Comparison of ENCODE assay signal across 8 cellular contexts in the genomic region with DNA sequence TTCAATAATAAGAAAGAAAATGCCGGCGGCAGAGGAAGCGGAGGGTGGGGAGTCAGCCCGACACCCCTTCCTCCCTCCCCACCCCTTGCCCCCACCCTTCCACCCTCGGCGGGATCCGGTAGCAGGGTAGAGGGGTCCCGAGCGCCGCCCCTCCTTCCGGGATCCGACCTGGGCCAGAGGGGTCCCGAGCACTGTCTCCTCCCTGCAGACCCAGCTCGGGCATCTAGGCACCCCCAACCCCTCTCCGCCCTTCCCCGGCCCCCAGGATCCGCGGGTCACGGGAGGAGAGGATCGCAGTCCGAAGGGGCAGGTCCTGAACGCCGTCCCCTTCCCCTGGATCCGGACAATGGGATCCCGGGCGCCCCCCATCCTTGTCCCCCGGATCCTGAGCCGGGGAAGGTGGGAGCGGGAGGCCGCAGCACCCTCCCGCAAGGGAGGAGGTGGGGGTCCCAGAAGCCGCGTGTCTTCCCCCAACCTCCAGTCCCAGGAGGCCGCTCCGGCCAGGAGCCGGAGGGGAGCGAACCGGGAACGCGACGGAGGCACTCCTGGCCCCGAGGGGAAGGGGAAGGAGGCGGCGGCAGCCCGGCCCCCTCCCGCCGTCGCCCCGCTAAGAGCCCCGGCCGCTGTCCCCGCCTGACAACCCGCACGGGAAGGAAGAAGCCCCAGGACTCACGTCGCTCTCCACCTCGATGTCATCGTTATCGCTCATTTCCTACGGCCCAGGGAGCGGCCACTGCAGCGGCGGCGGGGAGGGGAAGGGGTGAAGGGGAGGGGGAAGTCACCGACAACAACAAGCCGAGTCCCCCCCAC. TPM values are rescaled to one million over a fixed set of nuclear protein-coding genes. Genes with fewer than 3 reads are reported as not detected.
A peak's percentile ranks its signal among the peaks of the same experiment; 100 is the strongest.
DNase-seq lines count a peak whose midpoint lies in the region; ATAC-seq and TF ChIP-seq lines count a peak whose summit lies in the region.

No MANE protein-coding gene starts in this region.

- no peak for TF ChIP-seq CTCF in epithelial cell of esophagus (IDR thresholded peaks at IDR 0.05; ENCODE audit: insufficient read depth, low read depth, low read length, missing control alignments)

- peak overlapping the region; percentile 75 for H3K4me3 ChIP-seq in epithelial cell of esophagus (ENCODE audit: low read length)

- peak overlapping the region; percentile 76 for H3K27ac ChIP-seq in substantia nigra (ENCODE audit: low read depth, low read length, poor library complexity, severe bottlenecking)

- CTCF ChIA-PET in activated CD8-positive, alpha-beta memory T cell treated with anti-CD3 and anti-CD28 coated beads, Interleukin-2, amount 10 ng/mL, durations not matched to agents 7 days and 5 days (lab: Charles Lee), result interaction anchor here (0.7 to 0.8 kb wide), 2 partner anchors 25 to 27 kb away, joined by 3 read pairs; no protein-coding TSS in a partner anchor

- DNase-seq in HPDE6-E6E7 (ENCODE audit: extremely low spot score) (peak; percentile 9), epithelial cell of esophagus (ENCODE audit: low read depth) (no peak), substantia nigra (lab: John Stamatoyannopoulos, UW) (peak in 9 of 49 donors; percentile 5 to 50 (median 22)), NCI-H345 (lab: John Stamatoyannopoulos, UW) (no peak), NCI-H524 treated with DMSO at 0.1 percent for 48 hours (lab: John Stamatoyannopoulos, UW) (no peak)
- DNase-seq in activated CD8-positive, alpha-beta memory T cell treated with anti-CD3 and anti-CD28 coated beads, Interleukin-2, amount 10 ng/mL, durations not matched to agents 7 days and 5 days, result peak; percentile 67
- no peak for DNase-seq in natural killer cell treated with Interleukin-12 subunit alpha and Interleukin-12 subunit beta and Interleukin-15 and Interleukin-18, amount 100 ng/mL, for 72 hours (ENCODE audit: low spot score)

- H3K9me3 Mint-ChIP-seq in activated CD8-positive, alpha-beta memory T cell treated with anti-CD3 and anti-CD28 coated beads, Interleukin-2, amount 10 ng/mL, durations not matched to agents 7 days and 5 days (ENCODE audit: low read depth), result no peaks in the 10 kb centered on the region
- no peaks in the 10 kb centered on the region for H3K9me3 Mint-ChIP-seq in natural killer cell treated with Interleukin-12 subunit alpha and Interleukin-12 subunit beta and Interleukin-15 and Interleukin-18, amount 100 ng/mL, for 72 hours

- H3K27me3 Mint-ChIP-seq in activated CD8-positive, alpha-beta memory T cell treated with anti-CD3 and anti-CD28 coated beads, Interleukin-2, amount 10 ng/mL, durations not matched to agents 7 days and 5 days, result peaks cover 5% of the 10 kb centered on the region
- peaks cover 0 to 2% of the 10 kb centered on the region in 2 donors for H3K27me3 Mint-ChIP-seq in natural killer cell treated with Interleukin-12 subunit alpha and Interleukin-12 subunit beta and Interleukin-15 and Interleukin-18, amount 100 ng/mL, for 72 hours

- peaks cover 30% of the 10 kb centered on the region for H3K36me3 Mint-ChIP-seq in activated CD8-positive, alpha-beta memory T cell treated with anti-CD3 and anti-CD28 coated beads, Interleukin-2, amount 10 ng/mL, durations not matched to agents 7 days and 5 days
- H3K36me3 Mint-ChIP-seq in natural killer cell treated with Interleukin-12 subunit alpha and Interleukin-12 subunit beta and Interleukin-15 and Interleukin-18, amount 100 ng/mL, for 72 hours, result peaks cover 24% of the 10 kb centered on the region

- ATAC-seq in GM18511 (IDR thresholded peaks at IDR 0.05; ENCODE audit: unreplicated experiment), result peak; percentile 40
- ATAC-seq in activated CD8-positive, alpha-beta memory T cell treated with anti-CD3 and anti-CD28 coated beads, Interleukin-2, amount 10 ng/mL, durations not matched to agents 7 days and 5 days, result peak; percentile 61
- peak in 1 of 2 donors; percentile 10 for ATAC-seq in natural killer cell treated with Interleukin-12 subunit alpha and Interleukin-12 subunit beta and Interleukin-15 and Interleukin-18, amount 100 ng/mL, for 72 hours

- peaks cover 53% of the 10 kb centered on the region for H3K4me1 Mint-ChIP-seq in activated CD8-positive, alpha-beta memory T cell treated with anti-CD3 and anti-CD28 coated beads, Interleukin-2, amount 10 ng/mL, durations not matched to agents 7 days and 5 days
- H3K4me1 Mint-ChIP-seq in natural killer cell treated with Interleukin-12 subunit alpha and Interleukin-12 subunit beta and Interleukin-15 and Interleukin-18, amount 100 ng/mL, for 72 hours (ENCODE audit: low read depth in 2 of 2), result peaks cover 32 to 43% of the 10 kb centered on the region in 2 donors

- H3K27ac Mint-ChIP-seq in activated CD8-positive, alpha-beta memory T cell treated with anti-CD3 and anti-CD28 coated beads, Interleukin-2, amount 10 ng/mL, durations not matched to agents 7 days and 5 days, result peak overlapping the region; percentile 92
- H3K27ac Mint-ChIP-seq in natural killer cell treated with Interleukin-12 subunit alpha and Interleukin-12 subunit beta and Interleukin-15 and Interleukin-18, amount 100 ng/mL, for 72 hours, result peak overlapping the region; percentile 93 to 96

- H3K4me3 Mint-ChIP-seq in activated CD8-positive, alpha-beta memory T cell treated with anti-CD3 and anti-CD28 coated beads, Interleukin-2, amount 10 ng/mL, durations not matched to agents 7 days and 5 days, result peak overlapping the region; percentile 91
- H3K4me3 Mint-ChIP-seq in natural killer cell treated with Interleukin-12 subunit alpha and Interleukin-12 subunit beta and Interleukin-15 and Interleukin-18, amount 100 ng/mL, for 72 hours, result peak overlapping the region; percentile 98

RNA-seq across cellular contexts. Expression of a gene that starts 0.5 kb away (rescaled TPM):
- 100 to 1,000 TPM; 130 to 134 TPM for total RNA-seq in activated CD8-positive, alpha-beta memory T cell treated with anti-CD3 and anti-CD28 coated beads, Interleukin-2, amount 10 ng/mL, durations not matched to agents 7 days and 5 days
- total RNA-seq in natural killer cell treated with Interleukin-12 subunit alpha and Interleukin-12 subunit beta and Interleukin-15 and Interleukin-18, amount 100 ng/mL, for 72 hours, result 100 to 1,000 TPM; 167 to 171 TPM

Comparison
In these comparisons a context has a peak if more than half of its experiments do, and no peak if none do; other contexts are left out.
1. DNase-seq: peak in HPDE6-E6E7 (single experiment) and activated CD8-positive, alpha-beta memory T cell treated with anti-CD3 and anti-CD28 coated beads, Interleukin-2, amount 10 ng/mL, durations not matched to agents 7 days and 5 days (single experiment); none in epithelial cell of esophagus (single experiment), natural killer cell treated with Interleukin-12 subunit alpha and Interleukin-12 subunit beta and Interleukin-15 and Interleukin-18, amount 100 ng/mL, for 72 hours (single experiment), NCI-H345 (single experiment) and NCI-H524 treated with DMSO at 0.1 percent for 48 hours (single experiment).